ENCODE assay signal across 14 cellular contexts in genomic region chr11:41498726-41499125, GRCh38. TPM values are rescaled to one million over a fixed set of nuclear protein-coding genes. Genes with fewer than 3 reads are reported as not detected.
DNase-seq lines count a peak whose midpoint lies in the region; ATAC-seq and TF ChIP-seq lines count a peak whose summit lies in the region.
"Had no signal": no experiment of that assay in that cellular context is flagged by ENCODE, and none has a peak within 500 bp of the region (broad histone marks: within the 10 kb centered on the region; RNA-seq: fewer than 3 reads in every experiment).

No MANE protein-coding gene starts in this region.

- intact Hi-C loops in lower lobe of right lung (cut with DNase I): no loop called here

- peaks cover under 1% of the 10 kb centered on the region for H3K9me3 Mint-ChIP-seq in osteocyte (ENCODE audit: unreplicated experiment)

- peak; percentile 21 for DNase-seq in NCI-H146 treated with DMSO at 0.1 percent for 48 hours (lab: John Stamatoyannopoulos, UW; ENCODE audit: unreplicated experiment)
- no peak for DNase-seq in NCI-H146 (lab: John Stamatoyannopoulos, UW)
- peak; percentile 9 for DNase-seq in NAMALWA (ENCODE audit: low spot score)
- DNase-seq in choroid plexus epithelial cell (ENCODE audit: low read depth): peak; percentile 17
- no peak for DNase-seq in osteocyte (ENCODE audit: extremely low spot score, unreplicated experiment)
- no peak for DNase-seq in lower lobe of right lung
- no peak for DNase-seq in cerebellar cortex (ENCODE audit: low spot score)
- DNase-seq in omental fat pad (ENCODE audit: low spot score): no peak
- DNase-seq: activated T-cell treated with anti-CD3 and anti-CD28 coated beads, Interleukin-2, amount 50 U/mL, for 48 hours; NK-92 treated with Interleukin-12 subunit alpha and Interleukin-12 subunit beta, amount 100 ng/mL, for 24 hours; sigmoid colon had no signal

- no peaks in the 10 kb centered on the region for H3K4me1 ChIP-seq in lower lobe of right lung
- H3K4me1 ChIP-seq: sigmoid colon had no signal

- H3K27me3 ChIP-seq in lower lobe of right lung (ENCODE audit: low read depth): no peaks in the 10 kb centered on the region

- no peaks in the 10 kb centered on the region for H3K9me3 ChIP-seq in lower lobe of right lung
- H3K9me3 ChIP-seq: sigmoid colon had no signal

- H3K4me1 Mint-ChIP-seq in osteocyte (ENCODE audit: unreplicated experiment): no peaks in the 10 kb centered on the region
- H3K4me1 Mint-ChIP-seq: central memory CD8-positive, alpha-beta T cell had no signal

- H3K27ac ChIP-seq in lower lobe of right lung: no peak overlapping the region
- H3K27ac ChIP-seq: sigmoid colon had no signal

- TF ChIP-seq CTCF in choroid plexus epithelial cell (conservative IDR thresholded peaks at IDR 0.05; ENCODE audit: low read depth, low read length): no peak
- TF ChIP-seq CTCF in osteocyte (IDR thresholded peaks at IDR 0.05): peak; percentile 35
- no peak for TF ChIP-seq CTCF in lower lobe of right lung (IDR thresholded peaks at IDR 0.05)
- TF ChIP-seq CTCF in omental fat pad (IDR thresholded peaks at IDR 0.05): no peak

- no peak overlapping the region for H3K4me3 Mint-ChIP-seq in osteocyte (ENCODE audit: unreplicated experiment)
- H3K4me3 Mint-ChIP-seq: central memory CD8-positive, alpha-beta T cell had no signal

- ATAC-seq in lower lobe of right lung: no peak
- no peak for ATAC-seq in omental fat pad (ENCODE audit: low FRiP score)

- no peaks in the 10 kb centered on the region for H3K36me3 Mint-ChIP-seq in osteocyte (ENCODE audit: unreplicated experiment)

- H3K27ac Mint-ChIP-seq in osteocyte (ENCODE audit: unreplicated experiment): no peak overlapping the region

- no peak overlapping the region for H3K4me3 ChIP-seq in choroid plexus epithelial cell (ENCODE audit: low read depth, low read length)
- no peak overlapping the region for H3K4me3 ChIP-seq in lower lobe of right lung
- H3K4me3 ChIP-seq: sigmoid colon had no signal

- H3K27me3 Mint-ChIP-seq in osteocyte (ENCODE audit: unreplicated experiment): no peaks in the 10 kb centered on the region
- H3K27me3 Mint-ChIP-seq: central memory CD8-positive, alpha-beta T cell had no signal

- H3K36me3 ChIP-seq in lower lobe of right lung: no peaks in the 10 kb centered on the region
- H3K36me3 ChIP-seq: sigmoid colon had no signal

RNA-seq across cellular contexts. Expression of gene LRRC4C, which starts 39.3 kb away (rescaled TPM):
- 0.16 TPM in 2 replicates for total RNA-seq in osteocyte
- 0.86 TPM for total RNA-seq in lower lobe of right lung
- total RNA-seq in omental fat pad: 1 to 10 TPM in 1 of 4 donors, under 1 TPM in 2, not detected in 1; 0.38 to 3.5 (median 0.95) TPM
- total RNA-seq: glomerular endothelial cell, LHCN-M2 had no signal

Comparison
In these comparisons a context has a peak if more than half of its experiments do, and no peak if none do; other contexts are left out.
1. DNase-seq: peak in NCI-H146 treated with DMSO at 0.1 percent for 48 hours (single experiment), NAMALWA (single experiment) and choroid plexus epithelial cell (single experiment); none in NCI-H146 (single experiment), osteocyte (single experiment), lower lobe of right lung (single experiment), cerebellar cortex (single experiment) and omental fat pad (single experiment).